In the genomic region with DNA sequence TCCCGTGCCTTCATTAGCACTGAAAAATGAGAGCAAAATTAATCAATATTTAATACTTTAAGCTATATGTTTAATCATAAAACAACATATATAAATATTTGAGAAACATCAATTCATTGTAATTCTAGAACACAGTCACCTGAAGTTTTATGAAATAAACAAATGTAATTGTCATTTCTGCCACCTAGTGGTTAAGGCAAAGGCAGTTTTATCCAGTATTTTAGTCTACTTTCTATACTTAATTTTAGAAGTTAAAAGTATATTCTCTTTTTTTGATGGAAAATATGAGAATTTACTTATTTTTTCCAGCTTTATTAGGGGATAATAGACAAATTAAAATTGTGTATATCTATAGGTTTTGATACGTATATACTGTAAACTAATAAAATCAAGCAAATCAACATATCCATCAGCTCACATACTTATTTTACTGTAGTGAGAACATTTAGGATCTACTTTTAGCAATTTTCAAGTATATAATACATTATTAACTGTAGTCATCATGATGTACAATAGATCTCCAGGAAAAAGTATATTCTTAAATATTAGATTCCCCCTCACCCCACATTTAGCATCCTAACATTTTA, we compare ENCODE assay signal across 8 cellular contexts. TPM values are rescaled to one million over a fixed set of nuclear protein-coding genes. Genes with fewer than 3 reads are reported as not detected.
DNase-seq lines count a peak whose midpoint lies in the region; ATAC-seq and TF ChIP-seq lines count a peak whose summit lies in the region.

No MANE protein-coding gene starts in this region.

- DNase-seq in Calu3 (no peak), mesothelial cell of epicardium (ENCODE audit: low spot score in 2 of 2, unreplicated experiment in 2 of 2) (no peak), substantia nigra (lab: John Stamatoyannopoulos, UW) (no peak), iPS-NIHi7 (ENCODE audit: extremely low spot score) (no peak)

- H3K36me3 Mint-ChIP-seq in Calu3 (ENCODE audit: insufficient read depth, unreplicated experiment) (peaks cover 4% of the 10 kb centered on the region), brain (peaks cover 48% of the 10 kb centered on the region), mesothelial cell of epicardium (peaks cover 25% of the 10 kb centered on the region)

- H3K27me3 Mint-ChIP-seq in Calu3 (ENCODE audit: unreplicated experiment) (no peaks in the 10 kb centered on the region), brain (no peaks in the 10 kb centered on the region), mesothelial cell of epicardium (ENCODE audit: low read depth) (no peaks in the 10 kb centered on the region)

- no peak for ATAC-seq in GM21447 (IDR thresholded peaks at IDR 0.05; ENCODE audit: unreplicated experiment)
- ATAC-seq in HG03039 (IDR thresholded peaks at IDR 0.05; ENCODE audit: unreplicated experiment): no peak

- no peaks in the 10 kb centered on the region for H3K9me3 Mint-ChIP-seq in Calu3 (ENCODE audit: low read depth, unreplicated experiment)
- no peaks in the 10 kb centered on the region for H3K9me3 Mint-ChIP-seq in brain
- H3K9me3 Mint-ChIP-seq in mesothelial cell of epicardium: no peaks in the 10 kb centered on the region

- H3K27ac Mint-ChIP-seq in Calu3 (ENCODE audit: unreplicated experiment) (no peak overlapping the region), brain (peak overlapping the region in 1 of 5 experiments; percentile 25), mesothelial cell of epicardium (no peak overlapping the region)

- H3K4me1 Mint-ChIP-seq in Calu3 (ENCODE audit: low read depth, unreplicated experiment) (no peaks in the 10 kb centered on the region), brain (no peaks in the 10 kb centered on the region), mesothelial cell of epicardium (no peaks in the 10 kb centered on the region)

- BruUV-seq in Calu3 (replicated peaks; lab: Mats Ljungman, UMichigan): no TSS peak

- peak; percentile 38; the same call in 1 of the 2 replicates for TF ChIP-seq RAD21 in Ishikawa (IDR thresholded peaks at IDR 0.05; ENCODE audit: low read depth)

- intact Hi-C loops in Calu3 (cut with micrococcal nuclease; ENCODE audit: unreplicated experiment): no loop called here

- CTCF ChIA-PET in Calu3 (lab: Charles Lee): interaction anchor here (1.4 kb wide), 1 partner anchor 416 kb away, joined by 3 read pairs; no protein-coding TSS in a partner anchor

- no peak overlapping the region for H3K27ac ChIP-seq in substantia nigra (ENCODE audit: low read depth, low read length, poor library complexity, severe bottlenecking)

- TF ChIP-seq CTCF in Calu3 (IDR thresholded peaks at IDR 0.05; ENCODE audit: unreplicated experiment): peak; percentile 37
- peak; percentile 64 to 76 for TF ChIP-seq CTCF in brain (conservative IDR thresholded peaks at IDR 0.05)
- peak; percentile 64 for TF ChIP-seq CTCF in mesothelial cell of epicardium (IDR thresholded peaks at IDR 0.05; ENCODE audit: unreplicated experiment)

- TF ChIP-seq EP300 in Ishikawa (IDR thresholded peaks at IDR 0.05; ENCODE audit: borderline replicate concordance): no peak

- H3K4me3 Mint-ChIP-seq in Calu3 (ENCODE audit: low read depth, unreplicated experiment): no peak overlapping the region
- no peak overlapping the region for H3K4me3 Mint-ChIP-seq in brain
- no peak overlapping the region for H3K4me3 Mint-ChIP-seq in mesothelial cell of epicardium

TF ChIP-seq in Ishikawa, 13 proteins besides CTCF, POLR2A, EP300 and RAD21:
- TF ChIP-seq CEBPB (IDR thresholded peaks at IDR 0.05): no peak
- no peak for TF ChIP-seq ZBTB7A (IDR thresholded peaks at IDR 0.05; ENCODE audit: low read depth)
- no peak for TF ChIP-seq TAF1 (IDR thresholded peaks at IDR 0.05; ENCODE audit: low read depth)
- TF ChIP-seq TCF12 (IDR thresholded peaks at IDR 0.05; ENCODE audit: low read depth): no peak
- TF ChIP-seq NFIC (IDR thresholded peaks at IDR 0.05): no peak

RNA-seq across cellular contexts. Expression of gene PCGF6, which starts 16.9 kb away (rescaled TPM):
- total RNA-seq in Calu3 (2022): 4.5 and 4.8 TPM in 2 replicates
- 3.0 TPM for polyA plus RNA-seq in brain (ENCODE audit: insufficient read depth, low read depth, low replicate concordance)
- total RNA-seq in mesothelial cell of epicardium: 10.5 to 10.7 TPM (median 10.6 TPM) in 3 replicates

RNA-seq across cellular contexts. Expression of gene TAF5, which starts 33.7 kb away (rescaled TPM):
- total RNA-seq in Calu3 (2022) (2.5 and 2.9 TPM in 2 replicates), mesothelial cell of epicardium (4.7 to 5.2 TPM (median 4.9 TPM) in 3 replicates)
- polyA plus RNA-seq in brain (ENCODE audit: insufficient read depth, low read depth, low replicate concordance): 4.3 TPM

RNA-seq across cellular contexts. Expression of gene INA, which starts 57.1 kb away (rescaled TPM):
- 1.3 and 1.9 TPM in 2 replicates for total RNA-seq in Calu3 (2022)
- polyA plus RNA-seq in brain (ENCODE audit: insufficient read depth, low read depth, low replicate concordance): 265 TPM
- total RNA-seq in mesothelial cell of epicardium: 1.1 to 1.2 TPM (median 1.2 TPM) in 3 replicates
